Comparison of ENCODE assay signal across 9 cellular contexts in the genomic region with DNA sequence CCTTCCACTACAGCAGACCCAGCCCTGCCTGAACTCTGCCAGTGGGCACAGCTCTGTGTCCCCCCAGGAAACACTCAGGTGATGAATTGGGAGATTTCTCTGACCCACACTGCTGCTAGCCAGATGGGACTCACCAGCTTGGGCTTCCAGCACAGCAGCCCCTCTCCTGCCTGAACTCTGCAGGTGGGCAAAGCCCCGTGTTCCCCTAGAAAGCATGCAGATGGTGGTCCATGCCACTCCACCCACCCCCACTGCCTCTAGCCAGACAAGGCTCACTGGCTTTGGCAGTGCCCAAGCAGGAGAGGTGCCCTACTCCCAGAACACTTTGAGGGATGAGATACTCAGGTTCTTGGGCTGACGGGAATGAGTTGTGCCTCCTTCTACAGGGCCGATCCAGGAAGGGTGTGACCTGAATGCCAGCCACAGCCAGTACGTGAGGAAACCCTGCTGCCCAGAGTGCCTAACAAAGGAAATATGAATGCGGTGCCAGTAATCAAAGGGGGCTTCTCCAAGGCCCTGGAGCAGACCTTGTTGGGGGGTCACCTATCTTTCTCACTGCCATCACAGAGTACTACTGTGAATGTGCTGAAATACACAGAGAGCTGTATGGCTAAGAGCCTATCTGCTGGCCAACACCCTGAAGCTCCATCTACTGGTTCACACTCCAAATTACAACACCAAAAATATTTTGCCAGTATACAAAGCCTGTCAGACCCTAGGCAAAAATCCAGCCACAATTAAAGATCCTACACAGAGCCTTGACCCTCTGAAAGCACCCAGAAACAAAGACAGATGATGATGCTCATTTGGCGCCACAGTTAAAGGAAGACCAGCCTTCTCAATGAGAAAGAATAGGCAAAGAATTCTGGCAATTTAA.
DNase-seq lines count a peak whose midpoint lies in the region; ATAC-seq and TF ChIP-seq lines count a peak whose summit lies in the region.
"Had no signal": no experiment of that assay in that cellular context is flagged by ENCODE, and none has a peak within 500 bp of the region (broad histone marks: within the 10 kb centered on the region; RNA-seq: fewer than 3 reads in every experiment).

No MANE protein-coding gene starts in this region.

- no peak overlapping the region for H3K4me3 Mint-ChIP-seq in HFFc6

- no peaks in the 10 kb centered on the region for H3K27me3 ChIP-seq in thyroid gland
- H3K27me3 ChIP-seq: BLaER1 treated with 17β-estradiol and CSF1 and Interleukin-3, amounts not matched to agents 10 nM and 100 nM had no signal

- H3K36me3 ChIP-seq in thyroid gland: no peaks in the 10 kb centered on the region
- H3K36me3 ChIP-seq: BLaER1 treated with 17β-estradiol and CSF1 and Interleukin-3, amounts not matched to agents 10 nM and 100 nM had no signal

- H3K27me3 Mint-ChIP-seq in HFFc6 (ENCODE audit: insufficient read depth): peaks cover 16% of the 10 kb centered on the region

- H3K9me3 Mint-ChIP-seq in HFFc6: peaks cover 10% of the 10 kb centered on the region

- TF ChIP-seq POLR2A in thyroid gland (IDR thresholded peaks at IDR 0.05): no peak

- peak; percentile 25; the same call in 1 of the 3 replicates for ATAC-seq in SK-N-SH treated with all-trans-retinoic acid at 6 μM for 48 hours
- ATAC-seq in HG03108 (IDR thresholded peaks at IDR 0.05; ENCODE audit: unreplicated experiment): no peak
- no peak for ATAC-seq in GM21576 (IDR thresholded peaks at IDR 0.05; ENCODE audit: unreplicated experiment)

- DNase-seq in NCI-H1417 (lab: John Stamatoyannopoulos, UW) (peak in 2 of 3 experiments; percentile 5 to 11), NCI-H1417 treated with DMSO at 0.1 percent for 48 hours (lab: John Stamatoyannopoulos, UW) (no peak), HFFc6 (peak; percentile 49), fibroblast of gingiva (ENCODE audit: low read depth) (peak; percentile 50), thyroid gland (no peak)

- H3K9me3 ChIP-seq in thyroid gland: no peaks in the 10 kb centered on the region

- 86 to 92% methylated on average over 5 to 6 of the region's 6 CpGs for WGBS in thyroid gland, 2 donors

- H3K27ac Mint-ChIP-seq in HFFc6: no peak overlapping the region

- intact Hi-C loops in thyroid gland (cut with DNase I): no loop called here

- TF ChIP-seq CTCF in HFFc6 (IDR thresholded peaks at IDR 0.05) (peak; percentile 73), thyroid gland (IDR thresholded peaks at IDR 0.05) (peak in 4 of 6 experiments; percentile 12 to 34 (median 29))

- no peak overlapping the region for H3K4me3 ChIP-seq in thyroid gland (replicated peaks in 1 of 3)
- H3K4me3 ChIP-seq: BLaER1 treated with 17β-estradiol and CSF1 and Interleukin-3, amounts not matched to agents 10 nM and 100 nM had no signal

- H3K27ac ChIP-seq in thyroid gland: no peak overlapping the region
- H3K27ac ChIP-seq: BLaER1 treated with 17β-estradiol and CSF1 and Interleukin-3, amounts not matched to agents 10 nM and 100 nM had no signal

- no peaks in the 10 kb centered on the region for H3K4me1 Mint-ChIP-seq in HFFc6 (ENCODE audit: low read depth)

- peaks cover 5% of the 10 kb centered on the region for H3K36me3 Mint-ChIP-seq in HFFc6 (ENCODE audit: low read depth)

- no peaks in the 10 kb centered on the region for H3K4me1 ChIP-seq in thyroid gland
- H3K4me1 ChIP-seq: BLaER1 treated with 17β-estradiol and CSF1 and Interleukin-3, amounts not matched to agents 10 nM and 100 nM had no signal

TF ChIP-seq in SK-N-SH treated with all-trans-retinoic acid at 6 μM for 48 hours, 23 proteins besides CTCF, POLR2A, EP300 and RAD21:
- TF ChIP-seq ZFP30 (CRISPR knock-in tag; IDR thresholded peaks at IDR 0.05): no peak
- TF ChIP-seq ZNF70 (CRISPR knock-in tag; IDR thresholded peaks at IDR 0.05): no peak
- no peak for TF ChIP-seq ZC3H10 (CRISPR knock-in tag; IDR thresholded peaks at IDR 0.05)
- TF ChIP-seq BACH2 (CRISPR knock-in tag; IDR thresholded peaks at IDR 0.05; ENCODE audit: borderline replicate concordance): no peak
- no peak for TF ChIP-seq ARNTL (CRISPR knock-in tag; IDR thresholded peaks at IDR 0.05; ENCODE audit: borderline replicate concordance, low read depth)
- no peak for TF ChIP-seq SNAI2 (CRISPR knock-in tag; IDR thresholded peaks at IDR 0.05)
- TF ChIP-seq RARB (CRISPR knock-in tag; IDR thresholded peaks at IDR 0.05): no peak
- TF ChIP-seq CSDC2 (CRISPR knock-in tag; IDR thresholded peaks at IDR 0.05): no peak
- TF ChIP-seq, protein P1, sequence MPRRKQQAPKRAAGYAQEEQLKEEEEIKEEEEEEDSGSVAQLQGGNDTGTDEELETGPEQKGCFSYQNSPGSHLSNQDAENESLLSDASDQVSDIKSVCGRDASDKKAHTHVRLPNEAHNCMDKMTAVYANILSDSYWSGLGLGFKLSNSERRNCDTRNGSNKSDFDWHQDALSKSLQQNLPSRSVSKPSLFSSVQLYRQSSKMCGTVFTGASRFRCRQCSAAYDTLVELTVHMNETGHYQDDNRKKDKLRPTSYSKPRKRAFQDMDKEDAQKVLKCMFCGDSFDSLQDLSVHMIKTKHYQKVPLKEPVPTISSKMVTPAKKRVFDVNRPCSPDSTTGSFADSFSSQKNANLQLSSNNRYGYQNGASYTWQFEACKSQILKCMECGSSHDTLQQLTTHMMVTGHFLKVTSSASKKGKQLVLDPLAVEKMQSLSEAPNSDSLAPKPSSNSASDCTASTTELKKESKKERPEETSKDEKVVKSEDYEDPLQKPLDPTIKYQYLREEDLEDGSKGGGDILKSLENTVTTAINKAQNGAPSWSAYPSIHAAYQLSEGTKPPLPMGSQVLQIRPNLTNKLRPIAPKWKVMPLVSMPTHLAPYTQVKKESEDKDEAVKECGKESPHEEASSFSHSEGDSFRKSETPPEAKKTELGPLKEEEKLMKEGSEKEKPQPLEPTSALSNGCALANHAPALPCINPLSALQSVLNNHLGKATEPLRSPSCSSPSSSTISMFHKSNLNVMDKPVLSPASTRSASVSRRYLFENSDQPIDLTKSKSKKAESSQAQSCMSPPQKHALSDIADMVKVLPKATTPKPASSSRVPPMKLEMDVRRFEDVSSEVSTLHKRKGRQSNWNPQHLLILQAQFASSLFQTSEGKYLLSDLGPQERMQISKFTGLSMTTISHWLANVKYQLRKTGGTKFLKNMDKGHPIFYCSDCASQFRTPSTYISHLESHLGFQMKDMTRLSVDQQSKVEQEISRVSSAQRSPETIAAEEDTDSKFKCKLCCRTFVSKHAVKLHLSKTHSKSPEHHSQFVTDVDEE (CRISPR knock-in tag; IDR thresholded peaks at IDR 0.05): no peak
- TF ChIP-seq OSR1 (CRISPR knock-in tag; IDR thresholded peaks at IDR 0.05): no peak
- TF ChIP-seq ZNF8 (CRISPR knock-in tag; IDR thresholded peaks at IDR 0.05): no peak
- no peak for TF ChIP-seq ZFP3 (CRISPR knock-in tag; IDR thresholded peaks at IDR 0.05)
- TF ChIP-seq, protein P2, sequence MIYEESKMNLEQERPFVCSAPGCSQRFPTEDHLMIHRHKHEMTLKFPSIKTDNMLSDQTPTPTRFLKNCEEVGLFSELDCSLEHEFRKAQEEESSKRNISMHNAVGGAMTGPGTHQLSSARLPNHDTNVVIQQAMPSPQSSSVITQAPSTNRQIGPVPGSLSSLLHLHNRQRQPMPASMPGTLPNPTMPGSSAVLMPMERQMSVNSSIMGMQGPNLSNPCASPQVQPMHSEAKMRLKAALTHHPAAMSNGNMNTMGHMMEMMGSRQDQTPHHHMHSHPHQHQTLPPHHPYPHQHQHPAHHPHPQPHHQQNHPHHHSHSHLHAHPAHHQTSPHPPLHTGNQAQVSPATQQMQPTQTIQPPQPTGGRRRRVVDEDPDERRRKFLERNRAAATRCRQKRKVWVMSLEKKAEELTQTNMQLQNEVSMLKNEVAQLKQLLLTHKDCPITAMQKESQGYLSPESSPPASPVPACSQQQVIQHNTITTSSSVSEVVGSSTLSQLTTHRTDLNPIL (CRISPR knock-in tag; IDR thresholded peaks at IDR 0.05; ENCODE audit: low read depth): no peak
- no peak for TF ChIP-seq ESRRG (CRISPR knock-in tag; IDR thresholded peaks at IDR 0.05)
- TF ChIP-seq, protein P3, sequence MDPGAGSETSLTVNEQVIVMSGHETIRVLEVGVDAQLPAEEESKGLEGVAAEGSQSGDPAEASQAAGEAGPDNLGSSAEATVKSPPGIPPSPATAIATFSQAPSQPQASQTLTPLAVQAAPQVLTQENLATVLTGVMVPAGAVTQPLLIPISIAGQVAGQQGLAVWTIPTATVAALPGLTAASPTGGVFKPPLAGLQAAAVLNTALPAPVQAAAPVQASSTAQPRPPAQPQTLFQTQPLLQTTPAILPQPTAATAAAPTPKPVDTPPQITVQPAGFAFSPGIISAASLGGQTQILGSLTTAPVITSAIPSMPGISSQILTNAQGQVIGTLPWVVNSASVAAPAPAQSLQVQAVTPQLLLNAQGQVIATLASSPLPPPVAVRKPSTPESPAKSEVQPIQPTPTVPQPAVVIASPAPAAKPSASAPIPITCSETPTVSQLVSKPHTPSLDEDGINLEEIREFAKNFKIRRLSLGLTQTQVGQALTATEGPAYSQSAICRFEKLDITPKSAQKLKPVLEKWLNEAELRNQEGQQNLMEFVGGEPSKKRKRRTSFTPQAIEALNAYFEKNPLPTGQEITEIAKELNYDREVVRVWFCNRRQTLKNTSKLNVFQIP (CRISPR knock-in tag; IDR thresholded peaks at IDR 0.05; ENCODE audit: borderline replicate concordance, low read depth): no peak
- TF ChIP-seq PPARA (CRISPR knock-in tag; IDR thresholded peaks at IDR 0.05; ENCODE audit: borderline replicate concordance): no peak
- TF ChIP-seq ZNF565 (CRISPR knock-in tag; conservative IDR thresholded peaks at IDR 0.05; ENCODE audit: low read depth): no peak

Comparison
In these comparisons a context has a peak if more than half of its experiments do, and no peak if none do; other contexts are left out.
1. DNase-seq: peak in NCI-H1417 (2 of 3), HFFc6 (single experiment) and fibroblast of gingiva (single experiment); none in NCI-H1417 treated with DMSO at 0.1 percent for 48 hours (single experiment) and thyroid gland (0 of 2).